26 cellular contexts compared by ENCODE assay signal in the genomic region with DNA sequence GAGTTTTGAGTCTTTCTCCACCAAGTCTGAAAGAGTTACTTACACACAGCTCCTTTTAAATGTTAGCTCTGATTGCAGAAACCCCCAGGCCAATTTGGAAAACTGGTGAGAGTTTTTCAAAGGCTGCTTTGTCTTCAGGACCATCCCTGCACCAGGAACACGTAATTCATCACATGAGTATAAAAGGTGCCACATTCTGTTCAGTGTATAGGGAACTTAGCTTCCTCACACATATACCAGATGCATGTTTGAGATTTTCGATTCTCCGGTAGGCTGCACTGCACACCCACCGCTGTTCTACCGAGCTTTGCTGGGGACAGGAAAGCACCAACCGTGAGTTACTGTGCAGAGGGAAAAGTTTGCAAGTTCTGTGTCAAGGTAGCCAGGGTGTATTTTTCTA. TPM values are rescaled to one million over a fixed set of nuclear protein-coding genes. Genes with fewer than 3 reads are reported as not detected.
"Had no signal": no experiment of that assay in that cellular context is flagged by ENCODE, and none has a peak within 500 bp of the region (broad histone marks: within the 10 kb centered on the region; RNA-seq: fewer than 3 reads in every experiment).

No MANE protein-coding gene starts in this region.

- H3K9me3 Mint-ChIP-seq: nephron progenitor cell had no signal

- H3K4me1 Mint-ChIP-seq: naive thymus-derived CD8-positive, alpha-beta T cell; nephron progenitor cell; stimulated activated effector memory CD8-positive, alpha-beta T cell treated with anti-CD3 and anti-CD28 coated beads, Interleukin-12 subunit alpha, Interleukin-12 subunit beta, amount 100 ng/mL, for 72 hours had no signal

- ATAC-seq: esophagus mucosa; heart right ventricle; left ventricle myocardium superior; lower lobe of right lung; naive thymus-derived CD8-positive, alpha-beta T cell; psoas muscle; right cardiac atrium; stimulated activated effector memory CD8-positive, alpha-beta T cell treated with anti-CD3 and anti-CD28 coated beads, Interleukin-12 subunit alpha, Interleukin-12 subunit beta, amount 100 ng/mL, for 72 hours; upper lobe of right lung had no signal

- H3K27ac ChIP-seq: dorsolateral prefrontal cortex, epithelial cell of prostate, heart right ventricle, lower lobe of right lung, psoas muscle, sigmoid colon, stomach, thyroid gland, upper lobe of right lung, uterus had no signal

- FAIRE-seq: colon, keratinocyte had no signal

- H3K36me3 ChIP-seq: heart right ventricle, lower lobe of right lung, sigmoid colon, stomach, thyroid gland, upper lobe of right lung, uterus had no signal

- DNase-seq: dorsolateral prefrontal cortex; effector CD4-positive, alpha-beta T cell; foreskin fibroblast; glutamatergic neuron; heart right ventricle; left ventricle myocardium superior; lower lobe of right lung; naive thymus-derived CD8-positive, alpha-beta T cell; nephron progenitor cell; nucleus accumbens; psoas muscle; right cardiac atrium; sigmoid colon; stimulated activated CD4-positive, alpha-beta T cell treated with anti-CD3 and anti-CD28 coated beads, Interleukin-2, amount 100 ng/mL, for 24 hours; stimulated activated CD4-positive, alpha-beta T cell treated with anti-CD3 and anti-CD28 coated beads, Interleukin-4, amount 100 ng/mL, for 24 hours; stimulated activated naive CD4-positive, alpha-beta T cell treated with Interleukin-2 at 50 U/mL for 16 hours; stomach; thyroid gland; upper lobe of right lung; uterus had no signal

- H3K27me3 ChIP-seq: heart right ventricle, stomach, thyroid gland, upper lobe of right lung, uterus had no signal

- H3K4me3 Mint-ChIP-seq: naive thymus-derived CD8-positive, alpha-beta T cell; nephron progenitor cell; stimulated activated effector memory CD8-positive, alpha-beta T cell treated with anti-CD3 and anti-CD28 coated beads, Interleukin-12 subunit alpha, Interleukin-12 subunit beta, amount 100 ng/mL, for 72 hours had no signal

- H3K36me3 Mint-ChIP-seq: naive thymus-derived CD8-positive, alpha-beta T cell; stimulated activated effector memory CD8-positive, alpha-beta T cell treated with anti-CD3 and anti-CD28 coated beads, Interleukin-12 subunit alpha, Interleukin-12 subunit beta, amount 100 ng/mL, for 72 hours had no signal

- H3K4me3 ChIP-seq: dorsolateral prefrontal cortex, heart right ventricle, lower lobe of right lung, psoas muscle, sigmoid colon, stomach, thyroid gland, upper lobe of right lung, uterus had no signal

- H3K9me3 ChIP-seq: lower lobe of right lung, psoas muscle, sigmoid colon, stomach, thyroid gland, uterus had no signal

- H3K4me1 ChIP-seq: heart right ventricle, lower lobe of right lung, psoas muscle, sigmoid colon, stomach, thyroid gland, upper lobe of right lung, uterus had no signal

- H3K27ac Mint-ChIP-seq: naive thymus-derived CD8-positive, alpha-beta T cell; nephron progenitor cell; stimulated activated effector memory CD8-positive, alpha-beta T cell treated with anti-CD3 and anti-CD28 coated beads, Interleukin-12 subunit alpha, Interleukin-12 subunit beta, amount 100 ng/mL, for 72 hours had no signal

RNA-seq across cellular contexts. Expression of a gene that starts 28.3 kb away (rescaled TPM):
- total RNA-seq: left ventricle myocardium superior; lower lobe of right lung; naive thymus-derived CD8-positive, alpha-beta T cell; osteocyte had no signal
- polyA plus RNA-seq: naive thymus-derived CD8-positive, alpha-beta T cell had no signal
